ENCODE assay signal across 1 cellular context in the genomic region with DNA sequence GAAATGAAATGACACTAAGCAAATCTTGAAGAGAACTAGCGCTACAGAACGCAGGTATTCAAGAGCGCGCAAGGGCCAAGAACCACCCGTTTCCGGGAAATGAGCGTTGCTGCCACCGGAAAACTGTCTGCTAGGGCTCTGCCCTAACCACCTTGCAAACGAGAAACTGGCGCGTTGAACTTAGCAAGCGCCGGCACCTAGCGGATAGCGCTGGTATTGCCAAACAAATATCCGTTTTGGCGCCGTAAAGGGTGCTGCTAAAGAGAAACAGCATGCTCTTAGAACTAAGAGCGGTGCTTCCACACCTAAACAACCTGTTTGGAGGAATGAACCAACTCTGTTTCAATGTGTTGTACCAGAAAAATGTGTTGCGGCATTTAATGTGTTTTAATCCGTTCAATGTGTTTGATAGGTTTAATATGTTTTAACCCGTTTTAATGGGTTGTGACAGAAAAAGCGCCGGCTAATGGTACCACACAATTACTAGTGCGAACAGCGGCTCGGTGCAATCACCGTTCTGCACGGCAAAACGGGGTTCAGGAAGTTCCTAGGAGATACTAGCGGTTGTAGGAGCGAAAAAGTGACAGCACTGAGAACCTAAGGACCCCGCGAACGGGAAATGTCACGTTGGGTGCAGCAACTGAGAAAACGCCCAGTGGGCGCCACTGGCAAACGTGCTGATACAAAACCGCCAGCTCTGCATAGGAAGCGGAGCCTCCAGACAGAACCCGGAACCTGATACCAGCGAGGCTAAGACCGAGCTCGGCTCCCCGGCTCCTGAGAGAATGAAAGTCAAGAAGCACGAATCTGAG.
TF ChIP-seq lines count a peak whose summit lies in the region.

ANXA2R (minus strand) TSS at position 33 of the 812 bp plus-strand sequence. CDS start 273 bp downstream, outside the sequence.

TF ChIP-seq in K562, 482 proteins besides CTCF, POLR2A, EP300 and RAD21 (continued from another document and continues in another):
- TF ChIP-seq, protein P1, sequence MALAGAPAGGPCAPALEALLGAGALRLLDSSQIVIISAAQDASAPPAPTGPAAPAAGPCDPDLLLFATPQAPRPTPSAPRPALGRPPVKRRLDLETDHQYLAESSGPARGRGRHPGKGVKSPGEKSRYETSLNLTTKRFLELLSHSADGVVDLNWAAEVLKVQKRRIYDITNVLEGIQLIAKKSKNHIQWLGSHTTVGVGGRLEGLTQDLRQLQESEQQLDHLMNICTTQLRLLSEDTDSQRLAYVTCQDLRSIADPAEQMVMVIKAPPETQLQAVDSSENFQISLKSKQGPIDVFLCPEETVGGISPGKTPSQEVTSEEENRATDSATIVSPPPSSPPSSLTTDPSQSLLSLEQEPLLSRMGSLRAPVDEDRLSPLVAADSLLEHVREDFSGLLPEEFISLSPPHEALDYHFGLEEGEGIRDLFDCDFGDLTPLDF (CRISPR knock-in tag; IDR thresholded peaks at IDR 0.05) = no peak; the same call in 1 of the 2 replicates
- TF ChIP-seq, protein P2, sequence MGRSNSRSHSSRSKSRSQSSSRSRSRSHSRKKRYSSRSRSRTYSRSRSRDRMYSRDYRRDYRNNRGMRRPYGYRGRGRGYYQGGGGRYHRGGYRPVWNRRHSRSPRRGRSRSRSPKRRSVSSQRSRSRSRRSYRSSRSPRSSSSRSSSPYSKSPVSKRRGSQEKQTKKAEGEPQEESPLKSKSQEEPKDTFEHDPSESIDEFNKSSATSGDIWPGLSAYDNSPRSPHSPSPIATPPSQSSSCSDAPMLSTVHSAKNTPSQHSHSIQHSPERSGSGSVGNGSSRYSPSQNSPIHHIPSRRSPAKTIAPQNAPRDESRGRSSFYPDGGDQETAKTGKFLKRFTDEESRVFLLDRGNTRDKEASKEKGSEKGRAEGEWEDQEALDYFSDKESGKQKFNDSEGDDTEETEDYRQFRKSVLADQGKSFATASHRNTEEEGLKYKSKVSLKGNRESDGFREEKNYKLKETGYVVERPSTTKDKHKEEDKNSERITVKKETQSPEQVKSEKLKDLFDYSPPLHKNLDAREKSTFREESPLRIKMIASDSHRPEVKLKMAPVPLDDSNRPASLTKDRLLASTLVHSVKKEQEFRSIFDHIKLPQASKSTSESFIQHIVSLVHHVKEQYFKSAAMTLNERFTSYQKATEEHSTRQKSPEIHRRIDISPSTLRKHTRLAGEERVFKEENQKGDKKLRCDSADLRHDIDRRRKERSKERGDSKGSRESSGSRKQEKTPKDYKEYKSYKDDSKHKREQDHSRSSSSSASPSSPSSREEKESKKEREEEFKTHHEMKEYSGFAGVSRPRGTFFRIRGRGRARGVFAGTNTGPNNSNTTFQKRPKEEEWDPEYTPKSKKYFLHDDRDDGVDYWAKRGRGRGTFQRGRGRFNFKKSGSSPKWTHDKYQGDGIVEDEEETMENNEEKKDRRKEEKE (IDR thresholded peaks at IDR 0.05; ENCODE audit: borderline replicate concordance in 1 of 2, control insufficient read depth in 1 of 2, low read depth in 2 of 2, low read length in 1 of 2) = peak in 1 of 2 experiments; percentile 61; a peak in 1 of 4 replicates
- TF ChIP-seq ETS1 (conservative IDR thresholded peaks at IDR 0.05; ENCODE audit: control insufficient read depth, low read depth, low read length) = 0 out of 2 replicates have a peak, but pooled peaks have one; percentile 32
- no peak for TF ChIP-seq CREBBP (IDR thresholded peaks at IDR 0.05; ENCODE audit: low read depth, low read length)
- TF ChIP-seq MLLT1 (IDR thresholded peaks at IDR 0.05) = peak; percentile 9 to 37; a peak in 1 of 4 replicates
- TF ChIP-seq GMEB1 (CRISPR knock-in tag; IDR thresholded peaks at IDR 0.05) = 0 out of 2 replicates have a peak, but pooled peaks have one; percentile 8
- peak; percentile 47 for TF ChIP-seq HES1 (IDR thresholded peaks at IDR 0.05; ENCODE audit: low read depth)
- no peak for TF ChIP-seq CCNT2 (IDR thresholded peaks at IDR 0.05; ENCODE audit: borderline replicate concordance, extremely low read depth, insufficient read length, low read depth, low read length)
- no peak; the same call in 1 of the 2 replicates for TF ChIP-seq CBX1 (IDR thresholded peaks at IDR 0.05; ENCODE audit: low read depth)
- no peak for TF ChIP-seq MTA2 (IDR thresholded peaks at IDR 0.05; ENCODE audit: low read depth)
- no peak for TF ChIP-seq SETDB1 (IDR thresholded peaks at IDR 0.05; ENCODE audit: low read length)
- TF ChIP-seq POLR2AphosphoS2 (IDR thresholded peaks at IDR 0.05; ENCODE audit: low read length) = 0 out of 2 replicates have a peak, but pooled peaks have one; percentile 59
- TF ChIP-seq NELFE (IDR thresholded peaks at IDR 0.05; ENCODE audit: insufficient read depth, insufficient read length) = no peak
- TF ChIP-seq TCF7L2 (IDR thresholded peaks at IDR 0.05; ENCODE audit: low read depth, low read length) = no peak
- no peak for TF ChIP-seq ZNF124 (CRISPR knock-in tag; IDR thresholded peaks at IDR 0.05)
- no peak for TF ChIP-seq ZNF655 (CRISPR knock-in tag; IDR thresholded peaks at IDR 0.05)
- no peak for TF ChIP-seq HDAC8 (tag; IDR thresholded peaks at IDR 0.05)
- no peak for TF ChIP-seq PRMT5 (CRISPR knock-in tag; IDR thresholded peaks at IDR 0.05)
- TF ChIP-seq SAFB2 (IDR thresholded peaks at IDR 0.05; ENCODE audit: borderline replicate concordance, low read depth, low read length, severe bottlenecking) = no peak
- TF ChIP-seq SOX6 (IDR thresholded peaks at IDR 0.05) = no peak; the same call in 1 of the 2 replicates
- no peak; the same call in 1 of the 2 replicates for TF ChIP-seq MYBL2 (IDR thresholded peaks at IDR 0.05; ENCODE audit: low read depth)
- TF ChIP-seq MYBL2 (CRISPR knock-in tag; IDR thresholded peaks at IDR 0.05; ENCODE audit: borderline replicate concordance) = no peak
- no peak; the same call in 1 of the 2 replicates for TF ChIP-seq DPF2 (IDR thresholded peaks at IDR 0.05)
- no peak; the same call in none of the 2 replicates for TF ChIP-seq MYC (IDR thresholded peaks at IDR 0.05; ENCODE audit: low read depth, low read length)
- TF ChIP-seq MYC (CRISPR knock-in tag; IDR thresholded peaks at IDR 0.05; ENCODE audit: borderline replicate concordance, low read depth) = no peak
- no peak for TF ChIP-seq TAF15 (IDR thresholded peaks at IDR 0.05; ENCODE audit: low read depth, low read length)
- TF ChIP-seq MTA3 (IDR thresholded peaks at IDR 0.05; ENCODE audit: borderline replicate concordance) = no peak
- no peak for TF ChIP-seq C11orf30 (IDR thresholded peaks at IDR 0.05; ENCODE audit: low read depth)
- TF ChIP-seq RBM22 (IDR thresholded peaks at IDR 0.05; ENCODE audit: low read depth, low read length, poor library complexity, severe bottlenecking) = no peak
- peak in 1 of 2 experiments; percentile 71; a peak in 1 of 3 replicates for TF ChIP-seq CBX3 (IDR thresholded peaks at IDR 0.05; ENCODE audit: borderline replicate concordance in 1 of 2, low read length in 2 of 2)
- TF ChIP-seq POLR3A (IDR thresholded peaks at IDR 0.05; ENCODE audit: borderline replicate concordance, extremely low read depth, insufficient read depth, insufficient read length) = no peak
- no peak for TF ChIP-seq ELF4 (CRISPR knock-in tag; IDR thresholded peaks at IDR 0.05)
- peak; percentile 70; the same call in 1 of the 2 replicates for TF ChIP-seq ZNF766 (CRISPR knock-in tag; conservative IDR thresholded peaks at IDR 0.05)
- no peak for TF ChIP-seq NR2F6 (CRISPR knock-in tag; IDR thresholded peaks at IDR 0.05)
- peak; percentile 17; the same call in 1 of the 2 replicates for TF ChIP-seq PHF8 (IDR thresholded peaks at IDR 0.05; ENCODE audit: borderline replicate concordance, low read length)
- no peak for TF ChIP-seq ZNF318 (IDR thresholded peaks at IDR 0.05; ENCODE audit: borderline replicate concordance in 1 of 2, low read depth in 1 of 2)
- no peak for TF ChIP-seq DACH1 (IDR thresholded peaks at IDR 0.05; ENCODE audit: partially characterized antibody)
